In genomic region chr16:66372078-66372897, GRCh38 we compare ENCODE assay signal across 2 cellular contexts.
TF ChIP-seq lines count a peak whose summit lies in the region.

No MANE protein-coding gene starts in this region.

TF ChIP-seq in IMR-90, 13 proteins besides CTCF, POLR2A, EP300 and RAD21:
- TF ChIP-seq SMC3 (IDR thresholded peaks at IDR 0.05; ENCODE audit: low read depth, low read length): no peak
- no peak for TF ChIP-seq RCOR1 (IDR thresholded peaks at IDR 0.05; ENCODE audit: insufficient replicate concordance, low read length)
- no peak for TF ChIP-seq ELK1 (IDR thresholded peaks at IDR 0.05; ENCODE audit: borderline replicate concordance, low read depth, low read length)
- TF ChIP-seq MAZ (IDR thresholded peaks at IDR 0.05; ENCODE audit: borderline replicate concordance, low read depth, low read length): no peak
- no peak for TF ChIP-seq FOS (IDR thresholded peaks at IDR 0.05; ENCODE audit: low read depth, low read length)
- no peak for TF ChIP-seq USF2 (IDR thresholded peaks at IDR 0.05; ENCODE audit: low read depth, low read length)
- no peak for TF ChIP-seq NFE2L2 (IDR thresholded peaks at IDR 0.05; ENCODE audit: low read depth, low read length)
- no peak for TF ChIP-seq CEBPB (IDR thresholded peaks at IDR 0.05; ENCODE audit: low read depth, low read length)
- TF ChIP-seq CHD1 (IDR thresholded peaks at IDR 0.05; ENCODE audit: low read depth, low read length): no peak
- no peak for TF ChIP-seq RFX5 (IDR thresholded peaks at IDR 0.05; ENCODE audit: low read depth, low read length)
- TF ChIP-seq BHLHE40 (IDR thresholded peaks at IDR 0.05; ENCODE audit: low read depth, low read length): no peak
- TF ChIP-seq MXI1 (IDR thresholded peaks at IDR 0.05; ENCODE audit: borderline replicate concordance, low read depth, low read length): no peak
- no peak for TF ChIP-seq MAFK (IDR thresholded peaks at IDR 0.05; ENCODE audit: low read depth, low read length)

TF ChIP-seq in endothelial cell of umbilical vein, 7 proteins besides CTCF, POLR2A, EP300 and RAD21:
- no peak for TF ChIP-seq MYC (IDR thresholded peaks at IDR 0.05; ENCODE audit: low read depth, low read length)
- no peak for TF ChIP-seq JUN (IDR thresholded peaks at IDR 0.05; ENCODE audit: borderline replicate concordance, insufficient read depth, insufficient read length, low read depth)
- no peak for TF ChIP-seq GATA2 (IDR thresholded peaks at IDR 0.05; ENCODE audit: insufficient read depth, insufficient read length, low read depth, low read length)
- no peak for TF ChIP-seq POLR2AphosphoS5 (IDR thresholded peaks at IDR 0.05; ENCODE audit: insufficient read depth, low read depth, low read length)
- no peak for TF ChIP-seq MAX (IDR thresholded peaks at IDR 0.05; ENCODE audit: insufficient read depth, insufficient read length)
- TF ChIP-seq EZH2 (IDR thresholded peaks at IDR 0.05; ENCODE audit: borderline replicate concordance, low read depth, low read length, severe bottlenecking): no peak
- TF ChIP-seq FOS (IDR thresholded peaks at IDR 0.05; ENCODE audit: borderline replicate concordance, insufficient read depth, low read length): no peak
